29 cellular contexts compared by ENCODE assay signal in the genomic region with DNA sequence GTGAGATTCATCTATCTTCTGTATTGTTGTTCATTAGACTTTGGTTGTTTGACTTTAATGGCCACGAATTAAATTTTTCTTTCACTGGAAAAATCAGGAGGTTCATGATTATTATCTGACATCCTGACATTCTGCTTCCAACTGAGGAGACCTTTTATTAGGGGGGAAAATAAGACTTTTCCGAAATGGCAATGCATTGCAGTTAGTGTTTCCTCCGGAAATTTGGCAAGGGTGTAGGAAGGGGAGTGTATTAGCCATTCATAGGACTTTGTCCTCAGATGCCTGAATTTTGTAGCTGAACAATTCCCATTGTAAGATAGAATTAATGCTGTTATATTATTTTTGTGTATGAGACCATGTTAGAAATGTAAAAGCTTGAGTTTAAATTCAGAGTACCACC.
"Had no signal": no experiment of that assay in that cellular context is flagged by ENCODE, and none has a peak within 500 bp of the region (broad histone marks: within the 10 kb centered on the region; RNA-seq: fewer than 3 reads in every experiment).

No MANE protein-coding gene starts in this region.

- H3K4me1 ChIP-seq: Peyer's patch had no signal

- DNase-seq: activated CD4-positive, alpha-beta T cell treated with anti-CD3 and anti-CD28 coated beads, Interleukin-2, amount 10 ng/mL, durations not matched to agents 24 days and 14 days; activated CD4-positive, alpha-beta T cell treated with anti-CD3 and anti-CD28 coated beads, Interleukin-2, amount 50 U/mL, for 4 hours; activated CD8-positive, alpha-beta T cell treated with anti-CD3 and anti-CD28 coated beads for 36 hours; activated effector memory CD4-positive, alpha-beta T cell treated with anti-CD3 and anti-CD28 coated beads, Interleukin-2, amount 50 U/mL, for 16 hours; activated naive CD4-positive, alpha-beta T cell; activated naive CD4-positive, alpha-beta T cell treated with anti-CD3 and anti-CD28 coated beads, Interleukin-2, amount 50 U/mL, for 16 hours; activated naive CD8-positive, alpha-beta T cell treated with anti-CD3 and anti-CD28 coated beads for 36 hours; activated T-cell treated with anti-CD3 and anti-CD28 coated beads, Interleukin-2, amount 50 U/mL, for 1 hour; activated T-cell treated with anti-CD3 and anti-CD28 coated beads, Interleukin-2, amount 50 U/mL, for 72 hours; amniotic stem cell; aorta; brain microvascular endothelial cell; NCI-H1092 treated with DMSO at 0.1 percent for 48 hours; NCI-H1417; NCI-H146; NCI-H187; NCI-H2029 treated with DMSO at 0.1 percent for 48 hours; NCI-H2107; NCI-H2171; NCI-H510A; NCI-H526; NCI-H748 treated with DMSO at 0.1 percent for 48 hours; NK-92 treated with Interleukin-12 subunit alpha and Interleukin-12 subunit beta, amount 100 ng/mL, for 24 hours; PC-3; Peyer's patch; RPMI8226; T1000 had no signal

- H3K9me3 ChIP-seq: Peyer's patch had no signal

- H3K27ac ChIP-seq: Peyer's patch had no signal

- H3K27me3 ChIP-seq: brain microvascular endothelial cell, Peyer's patch had no signal

- H3K4me3 ChIP-seq: K562, Peyer's patch had no signal

- H3K36me3 ChIP-seq: brain microvascular endothelial cell, Peyer's patch had no signal

- ATAC-seq: activated CD8-positive, alpha-beta T cell treated with anti-CD3 and anti-CD28 coated beads for 36 hours; activated T-cell treated with anti-CD3 and anti-CD28 coated beads, Interleukin-2, amount 50 U/mL, for 72 hours; activated T-helper 17 cell treated with anti-CD3 and anti-CD28 coated beads, Interleukin-2, amount 50 U/mL, for 72 hours; K562; PC-3 had no signal
